In the genomic region with DNA sequence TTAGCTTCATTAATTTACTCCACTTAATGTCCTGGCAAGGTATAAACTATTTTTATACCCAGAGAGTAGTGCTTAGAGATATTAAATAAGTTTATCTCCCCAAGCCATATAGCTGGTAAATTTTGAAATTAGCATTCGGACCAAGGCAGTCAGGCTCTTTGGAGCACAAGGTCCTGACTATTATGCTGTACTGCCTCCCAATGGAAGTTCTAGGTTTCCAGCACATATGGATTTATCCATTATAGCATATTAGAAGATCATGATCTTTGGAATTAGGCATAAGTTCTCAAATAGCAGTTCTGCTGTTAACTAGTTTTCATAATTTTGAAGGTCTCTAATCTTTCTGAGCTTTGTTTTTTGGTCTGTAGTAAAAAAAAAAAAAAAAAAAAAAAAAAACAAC, we compare ENCODE assay signal across 1 cellular context.
TF ChIP-seq lines count a peak whose summit lies in the region.

No MANE protein-coding gene starts in this region.

TF ChIP-seq in HCT116, 20 proteins besides CTCF, POLR2A, EP300 and RAD21 (continued from another document):
- TF ChIP-seq, protein P1, sequence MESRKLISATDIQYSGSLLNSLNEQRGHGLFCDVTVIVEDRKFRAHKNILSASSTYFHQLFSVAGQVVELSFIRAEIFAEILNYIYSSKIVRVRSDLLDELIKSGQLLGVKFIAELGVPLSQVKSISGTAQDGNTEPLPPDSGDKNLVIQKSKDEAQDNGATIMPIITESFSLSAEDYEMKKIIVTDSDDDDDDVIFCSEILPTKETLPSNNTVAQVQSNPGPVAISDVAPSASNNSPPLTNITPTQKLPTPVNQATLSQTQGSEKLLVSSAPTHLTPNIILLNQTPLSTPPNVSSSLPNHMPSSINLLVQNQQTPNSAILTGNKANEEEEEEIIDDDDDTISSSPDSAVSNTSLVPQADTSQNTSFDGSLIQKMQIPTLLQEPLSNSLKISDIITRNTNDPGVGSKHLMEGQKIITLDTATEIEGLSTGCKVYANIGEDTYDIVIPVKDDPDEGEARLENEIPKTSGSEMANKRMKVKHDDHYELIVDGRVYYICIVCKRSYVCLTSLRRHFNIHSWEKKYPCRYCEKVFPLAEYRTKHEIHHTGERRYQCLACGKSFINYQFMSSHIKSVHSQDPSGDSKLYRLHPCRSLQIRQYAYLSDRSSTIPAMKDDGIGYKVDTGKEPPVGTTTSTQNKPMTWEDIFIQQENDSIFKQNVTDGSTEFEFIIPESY (IDR thresholded peaks at IDR 0.05; ENCODE audit: extremely low read depth, insufficient replicate concordance, low read length), result no peak
- no peak for TF ChIP-seq CBX3 (IDR thresholded peaks at IDR 0.05; ENCODE audit: low read depth)
- no peak for TF ChIP-seq FOSL1 (IDR thresholded peaks at IDR 0.05; ENCODE audit: low read depth)
- TF ChIP-seq TCF7L2 (IDR thresholded peaks at IDR 0.05; ENCODE audit: borderline replicate concordance, extremely low read depth, insufficient read depth, insufficient read length), result no peak
- TF ChIP-seq ZFX (IDR thresholded peaks at IDR 0.05), result no peak
- TF ChIP-seq EZH2phosphoT487 (IDR thresholded peaks at IDR 0.05; ENCODE audit: borderline replicate concordance), result no peak
- TF ChIP-seq, protein P2, sequence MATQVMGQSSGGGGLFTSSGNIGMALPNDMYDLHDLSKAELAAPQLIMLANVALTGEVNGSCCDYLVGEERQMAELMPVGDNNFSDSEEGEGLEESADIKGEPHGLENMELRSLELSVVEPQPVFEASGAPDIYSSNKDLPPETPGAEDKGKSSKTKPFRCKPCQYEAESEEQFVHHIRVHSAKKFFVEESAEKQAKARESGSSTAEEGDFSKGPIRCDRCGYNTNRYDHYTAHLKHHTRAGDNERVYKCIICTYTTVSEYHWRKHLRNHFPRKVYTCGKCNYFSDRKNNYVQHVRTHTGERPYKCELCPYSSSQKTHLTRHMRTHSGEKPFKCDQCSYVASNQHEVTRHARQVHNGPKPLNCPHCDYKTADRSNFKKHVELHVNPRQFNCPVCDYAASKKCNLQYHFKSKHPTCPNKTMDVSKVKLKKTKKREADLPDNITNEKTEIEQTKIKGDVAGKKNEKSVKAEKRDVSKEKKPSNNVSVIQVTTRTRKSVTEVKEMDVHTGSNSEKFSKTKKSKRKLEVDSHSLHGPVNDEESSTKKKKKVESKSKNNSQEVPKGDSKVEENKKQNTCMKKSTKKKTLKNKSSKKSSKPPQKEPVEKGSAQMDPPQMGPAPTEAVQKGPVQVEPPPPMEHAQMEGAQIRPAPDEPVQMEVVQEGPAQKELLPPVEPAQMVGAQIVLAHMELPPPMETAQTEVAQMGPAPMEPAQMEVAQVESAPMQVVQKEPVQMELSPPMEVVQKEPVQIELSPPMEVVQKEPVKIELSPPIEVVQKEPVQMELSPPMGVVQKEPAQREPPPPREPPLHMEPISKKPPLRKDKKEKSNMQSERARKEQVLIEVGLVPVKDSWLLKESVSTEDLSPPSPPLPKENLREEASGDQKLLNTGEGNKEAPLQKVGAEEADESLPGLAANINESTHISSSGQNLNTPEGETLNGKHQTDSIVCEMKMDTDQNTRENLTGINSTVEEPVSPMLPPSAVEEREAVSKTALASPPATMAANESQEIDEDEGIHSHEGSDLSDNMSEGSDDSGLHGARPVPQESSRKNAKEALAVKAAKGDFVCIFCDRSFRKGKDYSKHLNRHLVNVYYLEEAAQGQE (IDR thresholded peaks at IDR 0.05; ENCODE audit: low read depth), result no peak
- TF ChIP-seq YY1 (IDR thresholded peaks at IDR 0.05; ENCODE audit: extremely low read depth, insufficient replicate concordance, low read depth, low read length), result no peak
- no peak for TF ChIP-seq ZNF274 (IDR thresholded peaks at IDR 0.05; ENCODE audit: low read depth, low read length)
